In genomic region chrX:134186362-134187121, GRCh38 we compare ENCODE assay signal across 1 cellular context.
TF ChIP-seq lines count a peak whose summit lies in the region.

No MANE protein-coding gene starts in this region.

TF ChIP-seq in GM23338, 12 proteins besides CTCF, POLR2A, EP300 and RAD21 (continued from another document):
- TF ChIP-seq ZNF462 (CRISPR knock-in tag; IDR thresholded peaks at IDR 0.05) (no peak), ZNF331 (CRISPR knock-in tag; IDR thresholded peaks at IDR 0.05; ENCODE audit: low read depth) (no peak)
